1 cellular context compared by ENCODE assay signal in the genomic region with DNA sequence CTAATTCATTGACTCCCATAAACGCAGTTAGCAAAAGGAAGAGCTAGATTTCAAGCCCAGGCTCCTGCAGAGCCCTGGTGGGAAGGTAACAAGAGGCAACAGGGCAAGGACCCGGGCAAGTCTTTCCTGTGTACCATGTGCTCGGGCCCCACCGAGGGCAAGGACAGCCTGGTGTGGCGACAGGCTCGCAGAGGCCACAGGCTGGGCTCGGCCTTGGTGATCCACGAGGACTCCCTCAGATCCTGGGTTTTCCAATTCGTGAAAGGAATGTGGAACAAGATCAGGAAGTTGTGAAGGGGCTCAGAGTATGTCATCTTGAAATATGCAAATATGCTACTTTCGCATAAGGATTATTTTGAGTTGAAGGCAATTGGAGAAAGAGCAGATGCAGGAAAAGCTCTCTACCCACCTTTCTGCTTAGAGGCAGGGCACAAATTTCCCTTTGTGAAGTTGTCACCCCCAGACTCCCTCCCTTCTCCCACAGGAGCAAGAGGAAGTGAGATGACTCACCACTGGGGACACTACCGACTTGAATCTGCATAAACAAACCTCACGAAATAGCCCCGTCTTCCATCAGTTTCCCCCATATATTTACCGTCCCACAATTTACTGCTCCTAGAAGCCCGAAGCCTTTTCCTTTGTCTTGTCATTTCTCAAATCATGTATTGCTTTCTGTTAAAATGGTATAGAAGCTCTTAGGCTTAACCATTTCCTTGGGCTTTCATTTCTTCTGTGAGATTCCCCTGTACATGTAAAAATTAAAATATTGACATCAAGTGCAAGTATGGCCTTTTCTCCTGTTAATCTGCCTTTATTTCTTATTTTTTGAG.
A peak's percentile ranks its signal among the peaks of the same experiment; 100 is the strongest.
TF ChIP-seq lines count a peak whose summit lies in the region.

No MANE protein-coding gene starts in this region.

TF ChIP-seq in K562, 482 proteins besides CTCF, POLR2A, EP300 and RAD21 (continued from another document and continues in another):
- TF ChIP-seq, protein P1, sequence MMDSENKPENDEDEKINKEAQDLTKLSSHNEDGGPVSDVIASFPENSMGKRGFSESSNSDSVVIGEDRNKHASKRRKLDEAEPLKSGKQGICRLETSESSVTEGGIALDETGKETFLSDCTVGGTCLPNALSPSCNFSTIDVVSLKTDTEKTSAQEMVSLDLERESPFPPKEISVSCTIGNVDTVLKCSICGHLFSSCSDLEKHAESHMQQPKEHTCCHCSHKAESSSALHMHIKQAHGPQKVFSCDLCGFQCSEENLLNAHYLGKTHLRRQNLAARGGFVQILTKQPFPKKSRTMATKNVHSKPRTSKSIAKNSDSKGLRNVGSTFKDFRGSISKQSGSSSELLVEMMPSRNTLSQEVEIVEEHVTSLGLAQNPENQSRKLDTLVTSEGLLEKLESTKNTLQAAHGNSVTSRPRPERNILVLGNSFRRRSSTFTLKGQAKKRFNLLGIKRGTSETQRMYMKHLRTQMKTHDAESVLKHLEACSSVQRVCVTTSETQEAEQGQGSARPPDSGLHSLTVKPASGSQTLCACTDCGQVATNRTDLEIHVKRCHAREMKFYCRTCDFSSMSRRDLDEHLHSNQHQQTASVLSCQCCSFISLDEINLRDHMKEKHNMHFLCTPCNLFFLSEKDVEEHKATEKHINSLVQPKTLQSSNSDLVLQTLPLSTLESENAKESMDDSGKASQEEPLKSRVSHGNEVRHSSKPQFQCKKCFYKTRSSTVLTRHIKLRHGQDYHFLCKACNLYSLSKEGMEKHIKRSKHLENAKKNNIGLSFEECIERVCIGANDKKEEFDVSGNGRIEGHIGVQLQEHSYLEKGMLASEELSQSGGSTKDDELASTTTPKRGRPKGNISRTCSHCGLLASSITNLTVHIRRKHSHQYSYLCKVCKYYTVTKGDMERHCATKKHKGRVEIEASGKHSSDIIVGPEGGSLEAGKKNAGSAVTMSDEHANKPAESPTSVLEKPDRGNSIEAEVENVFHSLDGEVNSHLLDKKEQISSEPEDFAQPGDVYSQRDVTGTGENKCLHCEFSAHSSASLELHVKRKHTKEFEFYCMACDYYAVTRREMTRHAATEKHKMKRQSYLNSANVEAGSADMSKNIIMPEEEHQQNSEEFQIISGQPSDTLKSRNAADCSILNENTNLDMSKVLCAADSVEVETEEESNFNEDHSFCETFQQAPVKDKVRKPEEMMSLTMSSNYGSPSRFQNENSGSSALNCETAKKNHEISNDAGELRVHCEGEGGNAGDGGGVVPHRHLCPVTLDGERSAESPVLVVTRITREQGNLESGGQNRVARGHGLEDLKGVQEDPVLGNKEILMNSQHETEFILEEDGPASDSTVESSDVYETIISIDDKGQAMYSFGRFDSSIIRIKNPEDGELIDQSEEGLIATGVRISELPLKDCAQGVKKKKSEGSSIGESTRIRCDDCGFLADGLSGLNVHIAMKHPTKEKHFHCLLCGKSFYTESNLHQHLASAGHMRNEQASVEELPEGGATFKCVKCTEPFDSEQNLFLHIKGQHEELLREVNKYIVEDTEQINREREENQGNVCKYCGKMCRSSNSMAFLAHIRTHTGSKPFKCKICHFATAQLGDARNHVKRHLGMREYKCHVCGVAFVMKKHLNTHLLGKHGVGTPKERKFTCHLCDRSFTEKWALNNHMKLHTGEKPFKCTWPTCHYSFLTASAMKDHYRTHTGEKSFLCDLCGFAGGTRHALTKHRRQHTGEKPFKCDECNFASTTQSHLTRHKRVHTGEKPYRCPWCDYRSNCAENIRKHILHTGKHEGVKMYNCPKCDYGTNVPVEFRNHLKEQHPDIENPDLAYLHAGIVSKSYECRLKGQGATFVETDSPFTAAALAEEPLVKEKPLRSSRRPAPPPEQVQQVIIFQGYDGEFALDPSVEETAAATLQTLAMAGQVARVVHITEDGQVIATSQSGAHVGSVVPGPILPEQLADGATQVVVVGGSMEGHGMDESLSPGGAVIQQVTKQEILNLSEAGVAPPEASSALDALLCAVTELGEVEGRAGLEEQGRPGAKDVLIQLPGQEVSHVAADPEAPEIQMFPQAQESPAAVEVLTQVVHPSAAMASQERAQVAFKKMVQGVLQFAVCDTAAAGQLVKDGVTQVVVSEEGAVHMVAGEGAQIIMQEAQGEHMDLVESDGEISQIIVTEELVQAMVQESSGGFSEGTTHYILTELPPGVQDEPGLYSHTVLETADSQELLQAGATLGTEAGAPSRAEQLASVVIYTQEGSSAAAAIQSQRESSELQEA (IDR thresholded peaks at IDR 0.05; ENCODE audit: low read depth) = no peak
- no peak for TF ChIP-seq MBD2 (IDR thresholded peaks at IDR 0.05; ENCODE audit: borderline replicate concordance, low read depth)
- no peak for TF ChIP-seq RBM34 (IDR thresholded peaks at IDR 0.05; ENCODE audit: borderline replicate concordance, insufficient read depth, low read length)
- peak; percentile 91 for TF ChIP-seq SMARCA4 (IDR thresholded peaks at IDR 0.05)
- no peak for TF ChIP-seq ZNF785 (CRISPR knock-in tag; IDR thresholded peaks at IDR 0.05)
- TF ChIP-seq, protein P2, sequence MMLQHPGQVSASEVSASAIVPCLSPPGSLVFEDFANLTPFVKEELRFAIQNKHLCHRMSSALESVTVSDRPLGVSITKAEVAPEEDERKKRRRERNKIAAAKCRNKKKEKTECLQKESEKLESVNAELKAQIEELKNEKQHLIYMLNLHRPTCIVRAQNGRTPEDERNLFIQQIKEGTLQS (IDR thresholded peaks at IDR 0.05) = peak; percentile 97
- TF ChIP-seq, protein P2 (CRISPR knock-in tag; conservative IDR thresholded peaks at IDR 0.05) = peak; percentile 63; the same call in 1 of the 2 replicates
- TF ChIP-seq PATZ1 (CRISPR knock-in tag; IDR thresholded peaks at IDR 0.05; ENCODE audit: borderline replicate concordance) = no peak
- TF ChIP-seq BRCA1 (IDR thresholded peaks at IDR 0.05) = no peak
- TF ChIP-seq BRCA1 (CRISPR knock-in tag; IDR thresholded peaks at IDR 0.05) = no peak
- TF ChIP-seq SP2 (IDR thresholded peaks at IDR 0.05; ENCODE audit: extremely low read depth, low read depth, low read length, poor library complexity, severe bottlenecking) = no peak
- TF ChIP-seq MCM2 (IDR thresholded peaks at IDR 0.05; ENCODE audit: low read depth) = no peak
- TF ChIP-seq ZNF174 (CRISPR knock-in tag; IDR thresholded peaks at IDR 0.05) = no peak
- no peak for TF ChIP-seq TRIM24 (IDR thresholded peaks at IDR 0.05)
- no peak for TF ChIP-seq HLTF (IDR thresholded peaks at IDR 0.05)
- TF ChIP-seq, protein P3, sequence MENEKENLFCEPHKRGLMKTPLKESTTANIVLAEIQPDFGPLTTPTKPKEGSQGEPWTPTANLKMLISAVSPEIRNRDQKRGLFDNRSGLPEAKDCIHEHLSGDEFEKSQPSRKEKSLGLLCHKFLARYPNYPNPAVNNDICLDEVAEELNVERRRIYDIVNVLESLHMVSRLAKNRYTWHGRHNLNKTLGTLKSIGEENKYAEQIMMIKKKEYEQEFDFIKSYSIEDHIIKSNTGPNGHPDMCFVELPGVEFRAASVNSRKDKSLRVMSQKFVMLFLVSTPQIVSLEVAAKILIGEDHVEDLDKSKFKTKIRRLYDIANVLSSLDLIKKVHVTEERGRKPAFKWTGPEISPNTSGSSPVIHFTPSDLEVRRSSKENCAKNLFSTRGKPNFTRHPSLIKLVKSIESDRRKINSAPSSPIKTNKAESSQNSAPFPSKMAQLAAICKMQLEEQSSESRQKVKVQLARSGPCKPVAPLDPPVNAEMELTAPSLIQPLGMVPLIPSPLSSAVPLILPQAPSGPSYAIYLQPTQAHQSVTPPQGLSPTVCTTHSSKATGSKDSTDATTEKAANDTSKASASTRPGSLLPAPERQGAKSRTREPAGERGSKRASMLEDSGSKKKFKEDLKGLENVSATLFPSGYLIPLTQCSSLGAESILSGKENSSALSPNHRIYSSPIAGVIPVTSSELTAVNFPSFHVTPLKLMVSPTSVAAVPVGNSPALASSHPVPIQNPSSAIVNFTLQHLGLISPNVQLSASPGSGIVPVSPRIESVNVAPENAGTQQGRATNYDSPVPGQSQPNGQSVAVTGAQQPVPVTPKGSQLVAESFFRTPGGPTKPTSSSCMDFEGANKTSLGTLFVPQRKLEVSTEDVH (IDR thresholded peaks at IDR 0.05; ENCODE audit: low read depth, partially characterized antibody) = no peak
- no peak for TF ChIP-seq JUNB (CRISPR knock-in tag; conservative IDR thresholded peaks at IDR 0.05)
- no peak for TF ChIP-seq ZSCAN32 (CRISPR knock-in tag; IDR thresholded peaks at IDR 0.05)
- TF ChIP-seq ZBTB26 (CRISPR knock-in tag; IDR thresholded peaks at IDR 0.05) = no peak
- TF ChIP-seq, protein P4, sequence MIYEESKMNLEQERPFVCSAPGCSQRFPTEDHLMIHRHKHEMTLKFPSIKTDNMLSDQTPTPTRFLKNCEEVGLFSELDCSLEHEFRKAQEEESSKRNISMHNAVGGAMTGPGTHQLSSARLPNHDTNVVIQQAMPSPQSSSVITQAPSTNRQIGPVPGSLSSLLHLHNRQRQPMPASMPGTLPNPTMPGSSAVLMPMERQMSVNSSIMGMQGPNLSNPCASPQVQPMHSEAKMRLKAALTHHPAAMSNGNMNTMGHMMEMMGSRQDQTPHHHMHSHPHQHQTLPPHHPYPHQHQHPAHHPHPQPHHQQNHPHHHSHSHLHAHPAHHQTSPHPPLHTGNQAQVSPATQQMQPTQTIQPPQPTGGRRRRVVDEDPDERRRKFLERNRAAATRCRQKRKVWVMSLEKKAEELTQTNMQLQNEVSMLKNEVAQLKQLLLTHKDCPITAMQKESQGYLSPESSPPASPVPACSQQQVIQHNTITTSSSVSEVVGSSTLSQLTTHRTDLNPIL (CRISPR knock-in tag; IDR thresholded peaks at IDR 0.05) = no peak
- no peak for TF ChIP-seq SIN3A (IDR thresholded peaks at IDR 0.05; ENCODE audit: borderline replicate concordance in 2 of 2, control insufficient read depth in 1 of 2, low read depth in 2 of 2, low read length in 2 of 2)
- TF ChIP-seq ZNF644 (tag; IDR thresholded peaks at IDR 0.05; ENCODE audit: low read depth) = no peak; the same call in 1 of the 2 replicates
- no peak for TF ChIP-seq TAL1 (IDR thresholded peaks at IDR 0.05)
- no peak for TF ChIP-seq POLR2B (IDR thresholded peaks at IDR 0.05; ENCODE audit: low read depth, partially characterized antibody)
- no peak for TF ChIP-seq PURB (CRISPR knock-in tag; IDR thresholded peaks at IDR 0.05; ENCODE audit: low read depth)
- TF ChIP-seq, protein P5, sequence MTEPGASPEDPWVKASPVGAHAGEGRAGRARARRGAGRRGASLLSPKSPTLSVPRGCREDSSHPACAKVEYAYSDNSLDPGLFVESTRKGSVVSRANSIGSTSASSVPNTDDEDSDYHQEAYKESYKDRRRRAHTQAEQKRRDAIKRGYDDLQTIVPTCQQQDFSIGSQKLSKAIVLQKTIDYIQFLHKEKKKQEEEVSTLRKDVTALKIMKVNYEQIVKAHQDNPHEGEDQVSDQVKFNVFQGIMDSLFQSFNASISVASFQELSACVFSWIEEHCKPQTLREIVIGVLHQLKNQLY (CRISPR knock-in tag; conservative IDR thresholded peaks at IDR 0.05) = no peak
- TF ChIP-seq E2F1 (CRISPR knock-in tag; IDR thresholded peaks at IDR 0.05) = no peak
- TF ChIP-seq, protein P6, sequence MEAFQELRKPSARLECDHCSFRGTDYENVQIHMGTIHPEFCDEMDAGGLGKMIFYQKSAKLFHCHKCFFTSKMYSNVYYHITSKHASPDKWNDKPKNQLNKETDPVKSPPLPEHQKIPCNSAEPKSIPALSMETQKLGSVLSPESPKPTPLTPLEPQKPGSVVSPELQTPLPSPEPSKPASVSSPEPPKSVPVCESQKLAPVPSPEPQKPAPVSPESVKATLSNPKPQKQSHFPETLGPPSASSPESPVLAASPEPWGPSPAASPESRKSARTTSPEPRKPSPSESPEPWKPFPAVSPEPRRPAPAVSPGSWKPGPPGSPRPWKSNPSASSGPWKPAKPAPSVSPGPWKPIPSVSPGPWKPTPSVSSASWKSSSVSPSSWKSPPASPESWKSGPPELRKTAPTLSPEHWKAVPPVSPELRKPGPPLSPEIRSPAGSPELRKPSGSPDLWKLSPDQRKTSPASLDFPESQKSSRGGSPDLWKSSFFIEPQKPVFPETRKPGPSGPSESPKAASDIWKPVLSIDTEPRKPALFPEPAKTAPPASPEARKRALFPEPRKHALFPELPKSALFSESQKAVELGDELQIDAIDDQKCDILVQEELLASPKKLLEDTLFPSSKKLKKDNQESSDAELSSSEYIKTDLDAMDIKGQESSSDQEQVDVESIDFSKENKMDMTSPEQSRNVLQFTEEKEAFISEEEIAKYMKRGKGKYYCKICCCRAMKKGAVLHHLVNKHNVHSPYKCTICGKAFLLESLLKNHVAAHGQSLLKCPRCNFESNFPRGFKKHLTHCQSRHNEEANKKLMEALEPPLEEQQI (IDR thresholded peaks at IDR 0.05) = no peak
- TF ChIP-seq TFAP4 (CRISPR knock-in tag; IDR thresholded peaks at IDR 0.05; ENCODE audit: borderline replicate concordance) = peak; percentile 27; the same call in 1 of the 2 replicates
- TF ChIP-seq NBN (IDR thresholded peaks at IDR 0.05; ENCODE audit: low read depth) = no peak
